ENCODE assay signal across 13 cellular contexts in genomic region chr2:10269291-10269690, GRCh38. TPM values are rescaled to one million over a fixed set of nuclear protein-coding genes. Genes with fewer than 3 reads are reported as not detected.
DNase-seq lines count a peak whose midpoint lies in the region; ATAC-seq, FAIRE-seq and TF ChIP-seq lines count a peak whose summit lies in the region.
"Had no signal": no experiment of that assay in that cellular context is flagged by ENCODE, and none has a peak within 500 bp of the region (broad histone marks: within the 10 kb centered on the region; RNA-seq: fewer than 3 reads in every experiment).

No MANE protein-coding gene starts in this region.

- intact Hi-C loops in HepG2 (cut with micrococcal nuclease; ENCODE audit: unreplicated experiment) = no loop called here
- intact Hi-C loops in Caco-2 (cut with micrococcal nuclease; ENCODE audit: unreplicated experiment) = no loop called here
- intact Hi-C loops in activated CD8-positive, alpha-beta T cell treated with anti-CD3 and anti-CD28 coated beads for 36 hours (cut with micrococcal nuclease) = no loop called here

- H3K27me3 Mint-ChIP-seq in stimulated activated naive B cell treated with anti-CD40 and anti-IgM and Interleukin-4, amounts not matched to agents 10 μg/mL and 1 μg/mL and 100 μg/mL, for 72 hours = no peaks in the 10 kb centered on the region
- no peaks in the 10 kb centered on the region for H3K27me3 Mint-ChIP-seq in Caco-2 (ENCODE audit: insufficient read depth, unreplicated experiment)
- H3K27me3 Mint-ChIP-seq in activated CD8-positive, alpha-beta T cell treated with anti-CD3 and anti-CD28 coated beads for 36 hours = no peaks in the 10 kb centered on the region

- BruUV-seq in HepG2 (replicated peaks; lab: Mats Ljungman, UMichigan) = no TSS peak
- BruUV-seq in Caco-2 (replicated peaks; lab: Mats Ljungman, UMichigan) = no TSS peak

- no peak overlapping the region for H3K4me3 ChIP-seq in H7 (ENCODE audit: insufficient read depth, low read depth, low read length)
- no peak overlapping the region for H3K4me3 ChIP-seq in WERI-Rb-1 (ENCODE audit: low read depth, low read length)
- H3K4me3 ChIP-seq in HepG2 (replicated peaks in 1 of 3; ENCODE audit: insufficient read depth in 1 of 3, low read depth in 2 of 3, low read length in 3 of 3) = no peak overlapping the region
- no peak overlapping the region for H3K4me3 ChIP-seq in Caco-2 (ENCODE audit: low read depth, low read length)
- H3K4me3 ChIP-seq in brain microvascular endothelial cell (ENCODE audit: low read depth, low read length) = no peak overlapping the region
- H3K4me3 ChIP-seq: HAP-1 had no signal

- H3K4me1 ChIP-seq in HepG2 (ENCODE audit: insufficient read depth, low read length) (peaks cover 63% of the 10 kb centered on the region), Caco-2 (peaks cover 14% of the 10 kb centered on the region)
- H3K4me1 ChIP-seq: HAP-1 had no signal

- H4K20me1 ChIP-seq in HepG2 (ENCODE audit: insufficient read depth, low read length) = no peaks in the 10 kb centered on the region

- H3K36me3 Mint-ChIP-seq in stimulated activated naive B cell treated with anti-CD40 and anti-IgM and Interleukin-4, amounts not matched to agents 10 μg/mL and 1 μg/mL and 100 μg/mL, for 72 hours = no peaks in the 10 kb centered on the region
- H3K36me3 Mint-ChIP-seq in Caco-2 (ENCODE audit: insufficient read depth, unreplicated experiment) = peaks cover 7% of the 10 kb centered on the region
- H3K36me3 Mint-ChIP-seq in activated CD8-positive, alpha-beta T cell treated with anti-CD3 and anti-CD28 coated beads for 36 hours (ENCODE audit: low read depth) = no peaks in the 10 kb centered on the region
- H3K36me3 Mint-ChIP-seq: CD8-positive, alpha-beta memory T cell had no signal

- no peak overlapping the region for H2AFZ ChIP-seq in HepG2 (ENCODE audit: low read length)

- CTCF ChIA-PET in HepG2 (lab: Yijun Ruan, JAX; ENCODE audit: low intra/inter-chr PET ratio, low total read pairs) (no interaction called here), Caco-2 (lab: Charles Lee) (interaction anchor here (0.6 to 2.9 kb wide), 3 partner anchors 91 to 165 kb away, joined by 4 to 24 read pairs (median 16); no protein-coding TSS in a partner anchor)
- CTCF ChIA-PET in activated CD8-positive, alpha-beta T cell treated with anti-CD3 and anti-CD28 coated beads for 36 hours (lab: Charles Lee) = interaction anchor here (3.0 to 3.6 kb wide), 2 partner anchors 140 to 165 kb away, joined by 42 to 44 read pairs; no protein-coding TSS in a partner anchor

- TF ChIP-seq CTCF in WERI-Rb-1 (IDR thresholded peaks at IDR 0.05; ENCODE audit: low read depth, low read length) = no peak
- no peak for TF ChIP-seq CTCF in HepG2 (CRISPR knock-in tag; IDR thresholded peaks at IDR 0.05)
- TF ChIP-seq CTCF in Caco-2 (IDR thresholded peaks at IDR 0.05; ENCODE audit: insufficient read depth in 1 of 2, low read depth in 1 of 2, low read length in 1 of 2, severe bottlenecking in 1 of 2, unreplicated experiment in 1 of 2) = no peak
- no peak for TF ChIP-seq CTCF in brain microvascular endothelial cell (IDR thresholded peaks at IDR 0.05; ENCODE audit: low read depth, low read length, missing control alignments)
- no peak for TF ChIP-seq CTCF in activated CD8-positive, alpha-beta T cell treated with anti-CD3 and anti-CD28 coated beads for 36 hours (IDR thresholded peaks at IDR 0.05)

- 29% methylated on average over 5 of the region's 8 CpGs for WGBS in HepG2 (ENCODE audit: low lambda C conversion rate)

- H3K4me2 ChIP-seq in HepG2 (ENCODE audit: low read depth, low read length) = no peak overlapping the region

- peaks cover 6 to 8% of the 10 kb centered on the region in 2 donors for H3K4me1 Mint-ChIP-seq in stimulated activated naive B cell treated with anti-CD40 and anti-IgM and Interleukin-4, amounts not matched to agents 10 μg/mL and 1 μg/mL and 100 μg/mL, for 72 hours
- peaks cover 12% of the 10 kb centered on the region for H3K4me1 Mint-ChIP-seq in Caco-2 (ENCODE audit: low read depth, unreplicated experiment)
- peaks cover 8% of the 10 kb centered on the region for H3K4me1 Mint-ChIP-seq in activated CD8-positive, alpha-beta T cell treated with anti-CD3 and anti-CD28 coated beads for 36 hours (ENCODE audit: low read depth)

- TF ChIP-seq EP300 in HepG2 (IDR thresholded peaks at IDR 0.05; ENCODE audit: low read depth in 2 of 2, low read length in 2 of 2) (no peak), HepG2 (CRISPR knock-in tag; IDR thresholded peaks at IDR 0.05; ENCODE audit: borderline replicate concordance) (no peak)

- no peak for ATAC-seq in HepG2
- no peak for ATAC-seq in stimulated activated naive B cell treated with anti-CD40 and anti-IgM and Interleukin-4, amounts not matched to agents 10 μg/mL and 1 μg/mL and 100 μg/mL, for 72 hours (replicated peaks)
- ATAC-seq in activated CD8-positive, alpha-beta T cell treated with anti-CD3 and anti-CD28 coated beads for 36 hours = no peak

- H3K9ac ChIP-seq in HepG2 (ENCODE audit: insufficient read depth, low read depth, low read length) = no peak overlapping the region

- no peak for FAIRE-seq in HepG2 (lab: Jason Lieb, UNC)
- FAIRE-seq: HTR-8/SVneo had no signal

- no peaks in the 10 kb centered on the region for H3K79me2 ChIP-seq in HepG2 (ENCODE audit: insufficient read depth, low read length)

- TF ChIP-seq RAD21 in HepG2 (CRISPR knock-in tag; IDR thresholded peaks at IDR 0.05) = no peak

- no peak overlapping the region for H3K4me3 Mint-ChIP-seq in stimulated activated naive B cell treated with anti-CD40 and anti-IgM and Interleukin-4, amounts not matched to agents 10 μg/mL and 1 μg/mL and 100 μg/mL, for 72 hours
- H3K4me3 Mint-ChIP-seq in Caco-2 (ENCODE audit: unreplicated experiment) = no peak overlapping the region
- H3K4me3 Mint-ChIP-seq in activated CD8-positive, alpha-beta T cell treated with anti-CD3 and anti-CD28 coated beads for 36 hours = no peak overlapping the region
- H3K4me3 Mint-ChIP-seq: CD8-positive, alpha-beta memory T cell had no signal

- DNase-seq in H7 (peak; percentile 26), WERI-Rb-1 (peak; percentile 4), HepG2 (ENCODE audit: low spot score) (no peak), Caco-2 (no peak), brain microvascular endothelial cell (no peak)
- no peak for DNase-seq in stimulated activated naive B cell treated with anti-CD40 and anti-IgM and Interleukin-4, amounts not matched to agents 10 μg/mL and 1 μg/mL and 100 μg/mL, for 72 hours
- DNase-seq in activated CD8-positive, alpha-beta T cell treated with anti-CD3 and anti-CD28 coated beads for 36 hours = no peak
- DNase-seq: CD8-positive, alpha-beta memory T cell; DMS 273 treated with DMSO at 0.1 percent for 48 hours; NCI-H1436; NCI-H2029 treated with DMSO at 0.1 percent for 48 hours had no signal

- peak overlapping the region; percentile 51 for H3K27ac Mint-ChIP-seq in stimulated activated naive B cell treated with anti-CD40 and anti-IgM and Interleukin-4, amounts not matched to agents 10 μg/mL and 1 μg/mL and 100 μg/mL, for 72 hours
- H3K27ac Mint-ChIP-seq in Caco-2 (ENCODE audit: unreplicated experiment) = no peak overlapping the region
- H3K27ac Mint-ChIP-seq in activated CD8-positive, alpha-beta T cell treated with anti-CD3 and anti-CD28 coated beads for 36 hours = no peak overlapping the region
- H3K27ac Mint-ChIP-seq: CD8-positive, alpha-beta memory T cell had no signal

- TF ChIP-seq POLR2A in HepG2 (IDR thresholded peaks at IDR 0.05; ENCODE audit: insufficient read depth in 1 of 2, low read depth in 2 of 2, low read length in 2 of 2) = no peak

- H3K36me3 ChIP-seq in H7 (replicated peaks; ENCODE audit: control insufficient read depth, insufficient read depth, low read length) = no peaks in the 10 kb centered on the region
- H3K36me3 ChIP-seq in WERI-Rb-1 = no peaks in the 10 kb centered on the region
- H3K36me3 ChIP-seq in HepG2 (replicated peaks in 1 of 2; ENCODE audit: control insufficient read depth in 1 of 2, insufficient read depth in 2 of 2, low read length in 2 of 2) = no peaks in the 10 kb centered on the region
- H3K36me3 ChIP-seq in Caco-2 (ENCODE audit: control insufficient read depth, insufficient read depth, low read length) = no peaks in the 10 kb centered on the region
- H3K36me3 ChIP-seq in brain microvascular endothelial cell (replicated peaks) = no peaks in the 10 kb centered on the region
- H3K36me3 ChIP-seq: HAP-1 had no signal

- in situ Hi-C loops in HepG2 (cut with HindIII; ENCODE audit: extremely low pct_ligation_motif_present, low pct_unique_long_range_greater_than_20kb) = no loop called here
- in situ Hi-C loops in brain microvascular endothelial cell (cut with HindIII; ENCODE audit: low pct_ligation_motif_present, low sequenced_read_pairs) = no loop called here

- H3K27ac ChIP-seq in WERI-Rb-1 (no peak overlapping the region), HepG2 (ENCODE audit: extremely low read length, insufficient read depth, low read length) (no peak overlapping the region), brain microvascular endothelial cell (no peak overlapping the region)

- H3K27me3 ChIP-seq in H7 (ENCODE audit: control insufficient read depth, insufficient read depth, low read length) (no peaks in the 10 kb centered on the region), WERI-Rb-1 (ENCODE audit: insufficient read depth, low read depth, severe bottlenecking) (no peaks in the 10 kb centered on the region), HepG2 (ENCODE audit: control insufficient read depth in 1 of 2, insufficient read depth in 2 of 2, low read length in 2 of 2) (peaks cover 12 to 59% of the 10 kb centered on the region in 2 experiments), Caco-2 (replicated peaks; ENCODE audit: control insufficient read depth, insufficient read depth, low read length) (no peaks in the 10 kb centered on the region), brain microvascular endothelial cell (replicated peaks) (no peaks in the 10 kb centered on the region)

- POLR2A ChIA-PET in HepG2 (lab: Yijun Ruan, JAX) = interaction anchor here (2.0 to 3.0 kb wide), 2 partner anchors 9 to 32 kb away, joined by 6 to 23 read pairs; no protein-coding TSS in a partner anchor
- POLR2A ChIA-PET in Caco-2 (lab: Charles Lee) = no interaction called here
- POLR2A ChIA-PET in activated CD8-positive, alpha-beta T cell treated with anti-CD3 and anti-CD28 coated beads for 36 hours (lab: Charles Lee) = interaction anchor here (0.8 kb wide), 1 partner anchor 140 kb away, joined by 3 read pairs; no protein-coding TSS in a partner anchor

- no peaks in the 10 kb centered on the region for H3K9me3 Mint-ChIP-seq in stimulated activated naive B cell treated with anti-CD40 and anti-IgM and Interleukin-4, amounts not matched to agents 10 μg/mL and 1 μg/mL and 100 μg/mL, for 72 hours
- no peaks in the 10 kb centered on the region for H3K9me3 Mint-ChIP-seq in Caco-2 (ENCODE audit: unreplicated experiment)
- H3K9me3 Mint-ChIP-seq in activated CD8-positive, alpha-beta T cell treated with anti-CD3 and anti-CD28 coated beads for 36 hours = no peaks in the 10 kb centered on the region
- H3K9me3 Mint-ChIP-seq: CD8-positive, alpha-beta memory T cell had no signal

- H3K9me3 ChIP-seq in WERI-Rb-1 (ENCODE audit: severe bottlenecking) = peaks cover 5% of the 10 kb centered on the region
- H3K9me3 ChIP-seq in HepG2 (ENCODE audit: low read length) = no peaks in the 10 kb centered on the region
- H3K9me3 ChIP-seq in Caco-2 = no peaks in the 10 kb centered on the region
- H3K9me3 ChIP-seq: HAP-1 had no signal

RNA-seq across cellular contexts. Expression of gene HPCAL1, which starts 33.4 kb away (rescaled TPM):
- 21.8 and 22.0 TPM in 2 replicates for total RNA-seq in H7 (2014; rRNA removed; shearing (Covaris generic))
- total RNA-seq in HepG2 (2016; rRNA removed; fragmentation: Illumina TruSeq; extraction: Trizol) = 23.3 and 29.9 TPM in 2 replicates
- 43.0 and 51.2 TPM in 2 replicates for total RNA-seq in HepG2 (2016; cell fraction: cytosol; rRNA removed; fragmentation: Illumina TruSeq; extraction: Trizol; ENCODE audit: low read depth)
- 21.4 and 28.1 TPM in 2 replicates for total RNA-seq in HepG2 (2016; cell fraction: insoluble cytoplasmic fraction; rRNA removed; fragmentation: Illumina TruSeq; extraction: Trizol)
- total RNA-seq in HepG2 (2016; cell fraction: membrane; rRNA removed; fragmentation: Illumina TruSeq; extraction: Trizol) = 50.7 and 67.7 TPM in 2 replicates
- total RNA-seq in HepG2 (2016; cell fraction: nucleus; rRNA removed; fragmentation: Illumina TruSeq; extraction: Trizol) = 12.9 and 16.1 TPM in 2 replicates
- polyA plus RNA-seq in HepG2 (2011; rRNA removed) = 29.5 and 38.6 TPM in 2 replicates
- polyA plus RNA-seq in HepG2 (2011; cell fraction: cytosol; rRNA removed) = 29.8 and 35.9 TPM in 2 replicates
- 54.3 and 60.0 TPM in 2 replicates for polyA plus RNA-seq in HepG2 (2011; cell fraction: nucleus; rRNA removed)
- 46.0 and 46.8 TPM in 2 replicates for polyA plus RNA-seq in HepG2 (2012)
- polyA plus RNA-seq in HepG2 (2016; cell fraction: cytosol; fragmentation: Illumina TruSeq; extraction: Trizol; ENCODE audit: low read depth) = 37.1 and 47.1 TPM in 2 replicates
- 24.6 and 35.5 TPM in 2 replicates for polyA plus RNA-seq in HepG2 (2016; cell fraction: insoluble cytoplasmic fraction; fragmentation: Illumina TruSeq; extraction: Trizol; ENCODE audit: low read depth)
- 54.6 and 65.1 TPM in 2 replicates for polyA plus RNA-seq in HepG2 (2016; cell fraction: membrane; fragmentation: Illumina TruSeq; extraction: Trizol; ENCODE audit: low read depth)
- 30.3 and 35.7 TPM in 2 replicates for polyA plus RNA-seq in HepG2 (2016; cell fraction: nucleus; fragmentation: Illumina TruSeq; extraction: Trizol; ENCODE audit: insufficient read depth, low read depth)
- 26.5 and 27.7 TPM in 2 replicates for polyA minus RNA-seq in HepG2 (2011; rRNA and poly(A)+ RNA removed; ENCODE audit: low replicate concordance)
- polyA minus RNA-seq in HepG2 (2011; cell fraction: cytosol; rRNA and poly(A)+ RNA removed) = 19.4 and 20.4 TPM in 2 replicates
- polyA minus RNA-seq in HepG2 (2011; cell fraction: nucleus; rRNA and poly(A)+ RNA removed) = 12.6 and 15.5 TPM in 2 replicates
- 26.3 and 26.9 TPM in 2 replicates for total RNA-seq in Caco-2 (2022)
- total RNA-seq in activated CD8-positive, alpha-beta T cell treated with anti-CD3 and anti-CD28 coated beads for 36 hours = 100 to 1,000 TPM; 166 to 170 TPM

Comparison
In these comparisons a context has a peak if more than half of its experiments do, and no peak if none do; other contexts are left out.
1. DNase-seq: peak in H7 (single experiment) and WERI-Rb-1 (single experiment); none in HepG2 (single experiment), stimulated activated naive B cell treated with anti-CD40 and anti-IgM and Interleukin-4, amounts not matched to agents 10 μg/mL and 1 μg/mL and 100 μg/mL, for 72 hours (single experiment), Caco-2 (0 of 2), brain microvascular endothelial cell (single experiment) and activated CD8-positive, alpha-beta T cell treated with anti-CD3 and anti-CD28 coated beads for 36 hours (single experiment).